Comparison of ENCODE assay signal across 2 cellular contexts in the genomic region with DNA sequence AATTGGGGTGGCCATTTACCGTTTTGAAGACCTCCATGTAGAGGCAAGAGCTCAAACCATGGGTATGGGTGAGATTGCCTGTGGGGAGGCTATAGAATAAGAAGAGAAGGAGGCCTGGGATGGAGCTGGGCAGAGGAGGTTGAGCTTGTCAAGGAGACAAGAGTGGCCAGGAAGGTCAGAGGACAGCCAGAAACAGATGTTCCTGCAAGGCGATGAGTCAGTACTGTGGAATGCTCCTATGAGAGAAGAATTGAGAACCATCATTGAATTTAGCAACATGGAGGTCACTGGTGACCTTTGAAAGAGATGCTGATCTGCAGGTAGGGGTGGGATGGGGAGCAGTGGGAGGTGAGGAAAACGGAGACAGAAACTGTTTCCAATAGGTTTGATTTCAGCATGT.
TF ChIP-seq lines count a peak whose summit lies in the region.

No MANE protein-coding gene starts in this region.

TF ChIP-seq in GM12878, 131 proteins besides CTCF, POLR2A, EP300 and RAD21:
- TF ChIP-seq, protein P1, sequence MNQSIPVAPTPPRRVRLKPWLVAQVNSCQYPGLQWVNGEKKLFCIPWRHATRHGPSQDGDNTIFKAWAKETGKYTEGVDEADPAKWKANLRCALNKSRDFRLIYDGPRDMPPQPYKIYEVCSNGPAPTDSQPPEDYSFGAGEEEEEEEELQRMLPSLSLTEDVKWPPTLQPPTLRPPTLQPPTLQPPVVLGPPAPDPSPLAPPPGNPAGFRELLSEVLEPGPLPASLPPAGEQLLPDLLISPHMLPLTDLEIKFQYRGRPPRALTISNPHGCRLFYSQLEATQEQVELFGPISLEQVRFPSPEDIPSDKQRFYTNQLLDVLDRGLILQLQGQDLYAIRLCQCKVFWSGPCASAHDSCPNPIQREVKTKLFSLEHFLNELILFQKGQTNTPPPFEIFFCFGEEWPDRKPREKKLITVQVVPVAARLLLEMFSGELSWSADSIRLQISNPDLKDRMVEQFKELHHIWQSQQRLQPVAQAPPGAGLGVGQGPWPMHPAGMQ (IDR thresholded peaks at IDR 0.05; ENCODE audit: borderline replicate concordance): no peak
- no peak for TF ChIP-seq CHD2 (IDR thresholded peaks at IDR 0.05; ENCODE audit: borderline replicate concordance, low read depth, low read length)
- TF ChIP-seq, protein P2, sequence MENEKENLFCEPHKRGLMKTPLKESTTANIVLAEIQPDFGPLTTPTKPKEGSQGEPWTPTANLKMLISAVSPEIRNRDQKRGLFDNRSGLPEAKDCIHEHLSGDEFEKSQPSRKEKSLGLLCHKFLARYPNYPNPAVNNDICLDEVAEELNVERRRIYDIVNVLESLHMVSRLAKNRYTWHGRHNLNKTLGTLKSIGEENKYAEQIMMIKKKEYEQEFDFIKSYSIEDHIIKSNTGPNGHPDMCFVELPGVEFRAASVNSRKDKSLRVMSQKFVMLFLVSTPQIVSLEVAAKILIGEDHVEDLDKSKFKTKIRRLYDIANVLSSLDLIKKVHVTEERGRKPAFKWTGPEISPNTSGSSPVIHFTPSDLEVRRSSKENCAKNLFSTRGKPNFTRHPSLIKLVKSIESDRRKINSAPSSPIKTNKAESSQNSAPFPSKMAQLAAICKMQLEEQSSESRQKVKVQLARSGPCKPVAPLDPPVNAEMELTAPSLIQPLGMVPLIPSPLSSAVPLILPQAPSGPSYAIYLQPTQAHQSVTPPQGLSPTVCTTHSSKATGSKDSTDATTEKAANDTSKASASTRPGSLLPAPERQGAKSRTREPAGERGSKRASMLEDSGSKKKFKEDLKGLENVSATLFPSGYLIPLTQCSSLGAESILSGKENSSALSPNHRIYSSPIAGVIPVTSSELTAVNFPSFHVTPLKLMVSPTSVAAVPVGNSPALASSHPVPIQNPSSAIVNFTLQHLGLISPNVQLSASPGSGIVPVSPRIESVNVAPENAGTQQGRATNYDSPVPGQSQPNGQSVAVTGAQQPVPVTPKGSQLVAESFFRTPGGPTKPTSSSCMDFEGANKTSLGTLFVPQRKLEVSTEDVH (IDR thresholded peaks at IDR 0.05; ENCODE audit: low read depth, partially characterized antibody): no peak
- TF ChIP-seq TAF1 (IDR thresholded peaks at IDR 0.05; ENCODE audit: borderline replicate concordance, low read depth, low read length): no peak
- TF ChIP-seq, protein P3, sequence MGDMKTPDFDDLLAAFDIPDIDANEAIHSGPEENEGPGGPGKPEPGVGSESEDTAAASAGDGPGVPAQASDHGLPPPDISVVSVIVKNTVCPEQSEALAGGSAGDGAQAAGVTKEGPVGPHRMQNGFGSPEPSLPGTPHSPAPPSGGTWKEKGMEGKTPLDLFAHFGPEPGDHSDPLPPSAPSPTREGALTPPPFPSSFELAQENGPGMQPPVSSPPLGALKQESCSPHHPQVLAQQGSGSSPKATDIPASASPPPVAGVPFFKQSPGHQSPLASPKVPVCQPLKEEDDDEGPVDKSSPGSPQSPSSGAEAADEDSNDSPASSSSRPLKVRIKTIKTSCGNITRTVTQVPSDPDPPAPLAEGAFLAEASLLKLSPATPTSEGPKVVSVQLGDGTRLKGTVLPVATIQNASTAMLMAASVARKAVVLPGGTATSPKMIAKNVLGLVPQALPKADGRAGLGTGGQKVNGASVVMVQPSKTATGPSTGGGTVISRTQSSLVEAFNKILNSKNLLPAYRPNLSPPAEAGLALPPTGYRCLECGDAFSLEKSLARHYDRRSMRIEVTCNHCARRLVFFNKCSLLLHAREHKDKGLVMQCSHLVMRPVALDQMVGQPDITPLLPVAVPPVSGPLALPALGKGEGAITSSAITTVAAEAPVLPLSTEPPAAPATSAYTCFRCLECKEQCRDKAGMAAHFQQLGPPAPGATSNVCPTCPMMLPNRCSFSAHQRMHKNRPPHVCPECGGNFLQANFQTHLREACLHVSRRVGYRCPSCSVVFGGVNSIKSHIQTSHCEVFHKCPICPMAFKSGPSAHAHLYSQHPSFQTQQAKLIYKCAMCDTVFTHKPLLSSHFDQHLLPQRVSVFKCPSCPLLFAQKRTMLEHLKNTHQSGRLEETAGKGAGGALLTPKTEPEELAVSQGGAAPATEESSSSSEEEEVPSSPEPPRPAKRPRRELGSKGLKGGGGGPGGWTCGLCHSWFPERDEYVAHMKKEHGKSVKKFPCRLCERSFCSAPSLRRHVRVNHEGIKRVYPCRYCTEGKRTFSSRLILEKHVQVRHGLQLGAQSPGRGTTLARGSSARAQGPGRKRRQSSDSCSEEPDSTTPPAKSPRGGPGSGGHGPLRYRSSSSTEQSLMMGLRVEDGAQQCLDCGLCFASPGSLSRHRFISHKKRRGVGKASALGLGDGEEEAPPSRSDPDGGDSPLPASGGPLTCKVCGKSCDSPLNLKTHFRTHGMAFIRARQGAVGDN (IDR thresholded peaks at IDR 0.05): no peak

TF ChIP-seq in liver, 16 proteins besides CTCF, POLR2A, EP300 and RAD21 (continued from another document):
- TF ChIP-seq, protein P4, sequence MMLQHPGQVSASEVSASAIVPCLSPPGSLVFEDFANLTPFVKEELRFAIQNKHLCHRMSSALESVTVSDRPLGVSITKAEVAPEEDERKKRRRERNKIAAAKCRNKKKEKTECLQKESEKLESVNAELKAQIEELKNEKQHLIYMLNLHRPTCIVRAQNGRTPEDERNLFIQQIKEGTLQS (IDR thresholded peaks at IDR 0.05): no peak
- peak in 1 of 2 donors; percentile 63 for TF ChIP-seq JUND (IDR thresholded peaks at IDR 0.05)
- no peak for TF ChIP-seq HNF4A (conservative IDR thresholded peaks at IDR 0.05)
- no peak for TF ChIP-seq FOXA1 (IDR thresholded peaks at IDR 0.05)
